1 cellular context compared by ENCODE assay signal in genomic region chr6:105500693-105501092, GRCh38.
TF ChIP-seq lines count a peak whose summit lies in the region.

No MANE protein-coding gene starts in this region.

TF ChIP-seq in GM23338, 12 proteins besides CTCF, POLR2A, EP300 and RAD21 (continued from another document):
- TF ChIP-seq ZNF462 (CRISPR knock-in tag; IDR thresholded peaks at IDR 0.05) (no peak), ZNF114 (CRISPR knock-in tag; IDR thresholded peaks at IDR 0.05) (no peak), EZH2phosphoT487 (IDR thresholded peaks at IDR 0.05; ENCODE audit: unreplicated experiment) (no peak), CREB1 (CRISPR knock-in tag; IDR thresholded peaks at IDR 0.05; ENCODE audit: low read depth) (no peak)
TF ChIP-seq in GM23338: peak in this region for 0.
